In genomic region chr14:64294672-64295413, GRCh38 we compare ENCODE assay signal across 8 cellular contexts. TPM values are rescaled to one million over a fixed set of nuclear protein-coding genes. Genes with fewer than 3 reads are reported as not detected.
DNase-seq lines count a peak whose midpoint lies in the region; FAIRE-seq and TF ChIP-seq lines count a peak whose summit lies in the region.

No MANE protein-coding gene starts in this region.

- no peak overlapping the region for H3K9ac ChIP-seq in kidney (ENCODE audit: low read length in 2 of 2)

- peaks cover 11% of the 10 kb centered on the region for H3K4me1 Mint-ChIP-seq in HFFc6 (ENCODE audit: low read depth)

- peak overlapping the region; percentile 67 for H3K4me3 Mint-ChIP-seq in HFFc6

- peak; percentile 29 for DNase-seq in HFFc6
- peak; percentile 66 for DNase-seq in NCI-H1092 treated with DMSO at 0.1 percent for 48 hours (lab: John Stamatoyannopoulos, UW)
- DNase-seq in WERI-Rb-1, result peak; percentile 88
- DNase-seq in T47D (ENCODE audit: low read depth in 1 of 2, low spot score in 1 of 2), result peak; percentile 81 to 86
- peak; percentile 92 for DNase-seq in kidney
- DNase-seq in stimulated activated CD4-positive, alpha-beta T cell treated with anti-CD3 and anti-CD28 coated beads, Interleukin-1b, Interleukin-23, amount 100 ng/mL, for 4 hours (ENCODE audit: low read depth in 2 of 2), result peak; percentile 74 to 88
- DNase-seq in NCI-H2196 treated with DMSO at 0.1 percent for 48 hours (lab: John Stamatoyannopoulos, UW; ENCODE audit: unreplicated experiment), result no peak

- no peaks in the 10 kb centered on the region for H3K9me3 ChIP-seq in WERI-Rb-1 (ENCODE audit: severe bottlenecking)
- no peaks in the 10 kb centered on the region for H3K9me3 ChIP-seq in kidney (ENCODE audit: control insufficient read depth in 1 of 2, low read length in 2 of 2)

- no peak overlapping the region for H3K27ac ChIP-seq in WERI-Rb-1
- H3K27ac ChIP-seq in kidney (ENCODE audit: low read depth in 2 of 2, low read length in 2 of 2), result no peak overlapping the region

- H3K9me3 Mint-ChIP-seq in HFFc6, result no peaks in the 10 kb centered on the region

- no peak for FAIRE-seq in kidney (lab: Jason Lieb, UNC)

- no peak overlapping the region for H3K27ac Mint-ChIP-seq in HFFc6

- no peaks in the 10 kb centered on the region for H3K36me3 Mint-ChIP-seq in HFFc6 (ENCODE audit: low read depth)

- H3K27me3 ChIP-seq in WERI-Rb-1 (ENCODE audit: insufficient read depth, low read depth, severe bottlenecking), result no peaks in the 10 kb centered on the region

- peak; percentile 96 for TF ChIP-seq CTCF in GM12875 (IDR thresholded peaks at IDR 0.05; ENCODE audit: borderline replicate concordance, insufficient read depth, low read depth, low read length)
- peak; percentile 97 for TF ChIP-seq CTCF in HFFc6 (IDR thresholded peaks at IDR 0.05)
- peak; percentile 91 for TF ChIP-seq CTCF in WERI-Rb-1 (IDR thresholded peaks at IDR 0.05; ENCODE audit: low read depth, low read length)
- peak; percentile 50 for TF ChIP-seq CTCF in kidney (IDR thresholded peaks at IDR 0.05; ENCODE audit: borderline replicate concordance, extremely low read depth, insufficient read depth)

- H3K4me1 ChIP-seq in kidney (ENCODE audit: control insufficient read depth in 1 of 2, insufficient read depth in 1 of 2, low read depth in 1 of 2, low read length in 2 of 2), result peaks cover 7 to 11% of the 10 kb centered on the region in 2 donors

- H3K4me3 ChIP-seq in GM12875 (ENCODE audit: low read depth, low read length) (peak overlapping the region; percentile 44), WERI-Rb-1 (ENCODE audit: low read depth, low read length) (peak overlapping the region; percentile 58), kidney (ENCODE audit: low read length in 2 of 2) (peak overlapping the region; percentile 59 to 65)

- peaks cover 11% of the 10 kb centered on the region for H3K27me3 Mint-ChIP-seq in HFFc6 (ENCODE audit: insufficient read depth)

- intact Hi-C loops in kidney (cut with DNase I), result no loop called here

- H3K36me3 ChIP-seq in WERI-Rb-1 (no peaks in the 10 kb centered on the region), kidney (ENCODE audit: control insufficient read depth in 1 of 2, insufficient read depth in 2 of 2, low read length in 2 of 2) (no peaks in the 10 kb centered on the region)

- in situ Hi-C loops in T47D (cut with HindIII; ENCODE audit: low pct_unique_long_range_greater_than_20kb, low sequenced_read_pairs), result no loop called here

RNA-seq across cellular contexts. Expression of gene ESR2, which starts 0.7 kb away (rescaled TPM):
- not detected for total RNA-seq in HFFc6 (2021; fragmentation: NEBNext Ultra II Directional; extraction: Animal tissue kit (Norgen Biotek cat#: 25700))
- total RNA-seq in kidney, result 2.5 TPM
- not detected for polyA plus RNA-seq in kidney (ENCODE audit: insufficient read depth, low read depth, low replicate concordance)
